14 cellular contexts compared by ENCODE assay signal in the genomic region with DNA sequence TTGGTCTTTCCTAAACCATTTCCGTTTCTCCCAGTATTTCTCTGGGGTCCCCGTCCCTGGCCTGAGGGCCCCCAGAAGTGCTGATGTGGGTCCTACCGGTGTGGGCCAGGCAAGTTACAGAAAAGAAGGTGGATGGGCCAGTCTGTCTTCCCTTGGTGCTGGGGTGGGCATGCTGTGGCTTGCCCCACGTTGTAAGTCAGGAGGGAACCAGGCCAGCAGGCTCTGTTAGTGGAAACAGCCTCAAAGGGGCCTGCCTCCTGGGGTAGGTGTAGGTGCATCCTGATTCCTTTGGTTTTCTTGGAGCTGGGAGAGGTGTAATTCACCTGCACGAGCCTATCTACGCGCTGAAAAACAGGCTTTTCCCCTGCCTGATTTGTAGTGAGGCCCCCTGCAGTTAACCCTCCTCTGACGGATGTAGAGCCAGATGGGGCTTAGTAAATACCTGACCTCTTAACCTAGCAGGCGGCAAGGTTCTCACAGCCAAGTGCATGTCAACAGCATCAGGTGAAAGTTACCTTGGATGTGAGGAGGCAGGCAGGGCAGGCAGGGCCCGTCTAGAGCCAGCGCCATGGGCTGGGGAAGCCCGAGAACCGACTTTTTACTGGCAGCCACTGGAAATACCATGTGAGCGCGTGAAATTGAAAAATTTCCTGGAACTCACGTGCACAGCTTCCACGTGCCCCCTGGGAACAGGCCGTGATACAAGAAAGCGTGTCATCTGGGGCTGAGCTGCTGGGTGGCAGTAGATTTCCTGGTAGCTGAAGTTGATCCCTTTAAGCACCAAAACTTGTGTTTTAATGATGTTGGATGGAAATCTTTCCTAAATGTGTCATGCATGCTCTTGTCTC. TPM values are rescaled to one million over a fixed set of nuclear protein-coding genes. Genes with fewer than 3 reads are reported as not detected.
DNase-seq lines count a peak whose midpoint lies in the region; ATAC-seq and TF ChIP-seq lines count a peak whose summit lies in the region.
"Not testable (repeated sequence)": the region's sequence is repeated elsewhere in the genome, so short reads cannot be mapped to it uniquely, and the experiment has no call there.
"Had no signal": no experiment of that assay in that cellular context is flagged by ENCODE, and none has a peak within 500 bp of the region (broad histone marks: within the 10 kb centered on the region; RNA-seq: fewer than 3 reads in every experiment).

No MANE protein-coding gene starts in this region.

- H3K36me3 Mint-ChIP-seq in activated naive CD8-positive, alpha-beta T cell treated with anti-CD3 and anti-CD28 coated beads, Interleukin-2, amount 50 U/mL, for 24 hours (ENCODE audit: low read depth): not testable (repeated sequence)

- H3K27ac ChIP-seq in DND-41 (ENCODE audit: low read length); left lung: not testable (repeated sequence)
- peak overlapping the region; percentile 63 for H3K27ac ChIP-seq in KOPT-K1 (ENCODE audit: low read depth, low read length, poor library complexity, severe bottlenecking)

- intact Hi-C loops in left lung (cut with DNase I): not testable (repeated sequence)

- H3K9me3 ChIP-seq in DND-41 (ENCODE audit: insufficient read depth, low read length, severe bottlenecking); KOPT-K1 (ENCODE audit: insufficient read depth, low read length, poor library complexity, severe bottlenecking); left lung: not testable (repeated sequence)

- peak; percentile 54; the same call in 2 of the 3 replicates for ATAC-seq in DND-41 (ENCODE audit: insufficient read depth, low read depth)
- ATAC-seq in GM19035 (IDR thresholded peaks at IDR 0.05; ENCODE audit: unreplicated experiment): peak; percentile 4
- peak; percentile 5 for ATAC-seq in GM21423 (IDR thresholded peaks at IDR 0.05; ENCODE audit: unreplicated experiment)
- peak; percentile 4 for ATAC-seq in HG02678 (IDR thresholded peaks at IDR 0.05; ENCODE audit: unreplicated experiment)
- ATAC-seq in HG03095 (IDR thresholded peaks at IDR 0.05; ENCODE audit: unreplicated experiment): peak; percentile 7
- peak; percentile 30 for ATAC-seq in activated naive CD8-positive, alpha-beta T cell treated with anti-CD3 and anti-CD28 coated beads, Interleukin-2, amount 50 U/mL, for 24 hours
- peak; percentile 10 for ATAC-seq in left lung

- H3K4me2 ChIP-seq in DND-41 (ENCODE audit: insufficient read depth, low read length): not testable (repeated sequence)

- not testable (repeated sequence) for H3K79me2 ChIP-seq in DND-41 (ENCODE audit: insufficient read depth, low read length)

- not testable (repeated sequence) for H3K4me3 ChIP-seq in DND-41 (ENCODE audit: low read depth in 1 of 2, low read length in 2 of 2); left lung

- H3K4me1 Mint-ChIP-seq in activated naive CD8-positive, alpha-beta T cell treated with anti-CD3 and anti-CD28 coated beads, Interleukin-2, amount 50 U/mL, for 24 hours: not testable (repeated sequence)

- H3K36me3 ChIP-seq in DND-41 (ENCODE audit: insufficient read depth, low read length) (peaks cover 15% of the 10 kb centered on the region), KOPT-K1 (ENCODE audit: insufficient read depth, low read length) (peaks cover 18% of the 10 kb centered on the region), left lung (peaks cover 0 to 29% of the 10 kb centered on the region in 2 donors)

- not testable (repeated sequence) for H3K9me3 Mint-ChIP-seq in activated naive CD8-positive, alpha-beta T cell treated with anti-CD3 and anti-CD28 coated beads, Interleukin-2, amount 50 U/mL, for 24 hours

- not testable (repeated sequence) for H3K27me3 ChIP-seq in DND-41 (ENCODE audit: insufficient read depth, low read length, poor library complexity); left lung

- not testable (repeated sequence) for H3K27ac Mint-ChIP-seq in activated naive CD8-positive, alpha-beta T cell treated with anti-CD3 and anti-CD28 coated beads, Interleukin-2, amount 50 U/mL, for 24 hours

- H3K9ac ChIP-seq in DND-41 (ENCODE audit: low read depth, low read length): not testable (repeated sequence)

- not testable (repeated sequence) for DNase-seq in DND-41; activated naive CD8-positive, alpha-beta T cell treated with anti-CD3 and anti-CD28 coated beads, Interleukin-2, amount 50 U/mL, for 24 hours; left lung

- H2AFZ ChIP-seq in DND-41 (ENCODE audit: low read depth, low read length): not testable (repeated sequence)

- H3K4me1 ChIP-seq in DND-41 (ENCODE audit: insufficient read depth, low read length): peaks cover 12% of the 10 kb centered on the region
- H3K4me1 ChIP-seq in left lung: not testable (repeated sequence)

- not testable (repeated sequence) for H4K20me1 ChIP-seq in DND-41 (ENCODE audit: insufficient read depth, low read length)

- not testable (repeated sequence) for TF ChIP-seq CTCF in DND-41 (IDR thresholded peaks at IDR 0.05; ENCODE audit: borderline replicate concordance, extremely low read depth, low read length, poor library complexity, severe bottlenecking); left lung (IDR thresholded peaks at IDR 0.05)

- not testable (repeated sequence) for H3K4me3 Mint-ChIP-seq in activated naive CD8-positive, alpha-beta T cell treated with anti-CD3 and anti-CD28 coated beads, Interleukin-2, amount 50 U/mL, for 24 hours

- not testable (repeated sequence) for H3K27me3 Mint-ChIP-seq in activated naive CD8-positive, alpha-beta T cell treated with anti-CD3 and anti-CD28 coated beads, Interleukin-2, amount 50 U/mL, for 24 hours

RNA-seq across cellular contexts. Expression of a gene that starts 48.0 kb away (rescaled TPM):
- not detected for total RNA-seq in left lung
- total RNA-seq: A172, Calu3, lower lobe of right lung, occipital lobe, right atrium auricular region, tibial nerve had no signal

Comparison
In these comparisons a context has a peak if more than half of its experiments do, and no peak if none do; other contexts are left out.
1. ATAC-seq: peak in every context shown above with its lines; median percentile 54 in DND-41; 30 in activated naive CD8-positive, alpha-beta T cell treated with anti-CD3 and anti-CD28 coated beads, Interleukin-2, amount 50 U/mL, for 24 hours; 10 in left lung; 7 in HG03095; 5 in GM21423; 4 in GM19035; 4 in HG02678.